ENCODE assay signal across 5 cellular contexts in the genomic region with DNA sequence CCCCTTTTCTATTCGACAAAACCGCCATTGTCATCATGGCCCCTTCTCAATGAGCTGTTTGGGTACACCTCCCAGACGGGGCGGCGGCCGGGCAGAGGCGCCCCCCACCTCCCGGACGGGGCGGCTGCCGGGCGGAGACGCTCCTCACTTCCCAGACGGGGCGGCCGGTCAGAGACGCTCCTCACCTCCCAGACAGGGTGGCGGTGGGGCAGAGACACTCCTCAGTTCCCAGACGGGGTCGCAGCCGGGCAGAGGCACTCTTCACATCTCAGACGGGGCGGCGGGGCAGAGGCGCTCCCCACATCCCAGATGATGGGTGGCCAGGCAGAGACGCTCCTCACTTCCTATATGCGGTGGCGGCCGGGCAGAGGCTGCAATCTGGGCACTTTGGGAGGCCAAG. TPM values are rescaled to one million over a fixed set of nuclear protein-coding genes. Genes with fewer than 3 reads are reported as not detected.
DNase-seq lines count a peak whose midpoint lies in the region; ATAC-seq and TF ChIP-seq lines count a peak whose summit lies in the region.
"Not testable (repeated sequence)": the region's sequence is repeated elsewhere in the genome, so short reads cannot be mapped to it uniquely, and the experiment has no call there.

No MANE protein-coding gene starts in this region.

- peak; percentile 14 for DNase-seq in DND-41
- DNase-seq in activated gamma-delta T cell (lab: John Stamatoyannopoulos, UW) = peak; percentile 10
- peak; percentile 22 for DNase-seq in mesendoderm
- not testable (repeated sequence) for DNase-seq in testis

- H4K5ac ChIP-seq in mesendoderm (ENCODE audit: low read length) = not testable (repeated sequence)

- not testable (repeated sequence) for H4K20me1 ChIP-seq in DND-41 (ENCODE audit: insufficient read depth, low read length)

- not testable (repeated sequence) for H3K27ac ChIP-seq in DND-41 (ENCODE audit: low read length); mesendoderm (ENCODE audit: low read depth, low read length); testis
- peak overlapping the region; percentile 90 for H3K27ac ChIP-seq in subcutaneous abdominal adipose tissue (ENCODE audit: low read depth, low read length)

- H4K8ac ChIP-seq in mesendoderm (ENCODE audit: low read depth, low read length) = not testable (repeated sequence)

- H3K36me3 ChIP-seq in DND-41 (ENCODE audit: insufficient read depth, low read length); mesendoderm (ENCODE audit: control insufficient read depth, insufficient read depth, low read length); subcutaneous abdominal adipose tissue (ENCODE audit: control insufficient read depth in 5 of 5, insufficient read depth in 5 of 5, low read length in 5 of 5); testis (ENCODE audit: low read depth, missing control alignments): not testable (repeated sequence)

- not testable (repeated sequence) for H3K4me2 ChIP-seq in DND-41 (ENCODE audit: insufficient read depth, low read length); mesendoderm (ENCODE audit: low read length)

- H2BK5ac ChIP-seq in mesendoderm (ENCODE audit: low read length) = not testable (repeated sequence)

- not testable (repeated sequence) for H3K4me3 ChIP-seq in DND-41 (ENCODE audit: low read depth in 1 of 2, low read length in 2 of 2); mesendoderm (ENCODE audit: low read length); subcutaneous abdominal adipose tissue (ENCODE audit: low read depth in 1 of 5, low read length in 5 of 5)
- H3K4me3 ChIP-seq in testis = peak overlapping the region; percentile 15 to 29

- H2AFZ ChIP-seq in DND-41 (ENCODE audit: low read depth, low read length) = not testable (repeated sequence)

- H2BK120ac ChIP-seq in mesendoderm (ENCODE audit: low read depth, low read length) = not testable (repeated sequence)

- not testable (repeated sequence) for H3K4me1 ChIP-seq in DND-41 (ENCODE audit: insufficient read depth, low read length); mesendoderm (ENCODE audit: control insufficient read depth, low read depth, low read length); testis
- H3K4me1 ChIP-seq in subcutaneous abdominal adipose tissue (ENCODE audit: control insufficient read depth in 5 of 5, insufficient read depth in 5 of 5, low read length in 5 of 5) = peaks cover 0 to 20% (median 13%) of the 10 kb centered on the region in 5 donors

- not testable (repeated sequence) for H3K4ac ChIP-seq in mesendoderm (ENCODE audit: low read depth, low read length)

- H3K18ac ChIP-seq in mesendoderm (ENCODE audit: low read length) = not testable (repeated sequence)

- H2AK5ac ChIP-seq in mesendoderm (ENCODE audit: low read length) = not testable (repeated sequence)

- TF ChIP-seq CTCF in DND-41 (IDR thresholded peaks at IDR 0.05; ENCODE audit: borderline replicate concordance, extremely low read depth, low read length, poor library complexity, severe bottlenecking); testis (IDR thresholded peaks at IDR 0.05): not testable (repeated sequence)

- not testable (repeated sequence) for H3K9me3 ChIP-seq in DND-41 (ENCODE audit: insufficient read depth, low read length, severe bottlenecking); subcutaneous abdominal adipose tissue (ENCODE audit: control insufficient read depth in 5 of 5, low read length in 5 of 5); testis

- TF ChIP-seq POLR2A in testis (IDR thresholded peaks at IDR 0.05) = not testable (repeated sequence)

- ATAC-seq in DND-41 (ENCODE audit: insufficient read depth, low read depth) = not testable (repeated sequence)

- H3K56ac ChIP-seq in mesendoderm (ENCODE audit: low read length) = not testable (repeated sequence)

- H2BK15ac ChIP-seq in mesendoderm (replicated peaks; ENCODE audit: low read depth) = not testable (repeated sequence)

- not testable (repeated sequence) for H3K9ac ChIP-seq in DND-41 (ENCODE audit: low read depth, low read length); mesendoderm (ENCODE audit: low read length); subcutaneous abdominal adipose tissue (ENCODE audit: low read length in 5 of 5)

- H3K27me3 ChIP-seq in DND-41 (ENCODE audit: insufficient read depth, low read length, poor library complexity); mesendoderm (ENCODE audit: insufficient read depth, low read length, poor library complexity); subcutaneous abdominal adipose tissue (ENCODE audit: control insufficient read depth in 5 of 5, insufficient read depth in 4 of 5, low read length in 5 of 5); testis: not testable (repeated sequence)

- not testable (repeated sequence) for H3K79me1 ChIP-seq in mesendoderm (ENCODE audit: low read length)

- intact Hi-C loops in testis (cut with DNase I; ENCODE audit: low total_unique reads) = not testable (repeated sequence)

- H3K23ac ChIP-seq in mesendoderm (ENCODE audit: low read length) = not testable (repeated sequence)

- H3K79me2 ChIP-seq in DND-41 (ENCODE audit: insufficient read depth, low read length); mesendoderm (ENCODE audit: control insufficient read depth, insufficient read depth, low read length): not testable (repeated sequence)

- no CpG with 5 or more reads among the region's 29 CpGs for WGBS in mesendoderm (ENCODE audit: extremely low coverage, insufficient coverage, low lambda C conversion rate)
- 75 to 83% methylated on average over 8 to 29 of the region's 29 CpGs for WGBS in testis, 2 donors

RNA-seq across cellular contexts. Expression of a gene that starts 40.2 kb away (rescaled TPM):
- polyA plus RNA-seq in mesendoderm (2013, experiment 1 of 2) = 3.7 TPM
- 3.6 TPM for polyA plus RNA-seq in mesendoderm (2013, experiment 2 of 2)
- total RNA-seq in testis = 10 to 100 TPM; 47.6 to 53.4 TPM
- polyA plus RNA-seq in testis (ENCODE audit: insufficient read depth, low read depth, low replicate concordance) = 30.5 TPM
